In genomic region chr2:207330912-207331311, GRCh38 we compare ENCODE assay signal across 7 cellular contexts.
A peak's percentile ranks its signal among the peaks of the same experiment; 100 is the strongest.
DNase-seq lines count a peak whose midpoint lies in the region; ATAC-seq, FAIRE-seq and TF ChIP-seq lines count a peak whose summit lies in the region.

No MANE protein-coding gene starts in this region.

- H3K4me1 Mint-ChIP-seq in naive thymus-derived CD8-positive, alpha-beta T cell: peaks cover 4 to 18% (median 7%) of the 10 kb centered on the region in 4 donors

- H3K27ac ChIP-seq in adrenal gland (peak overlapping the region in 4 of 5 donors; percentile 44 to 81 (median 60)), psoas muscle (no peak overlapping the region)

- H3K4me1 ChIP-seq in adrenal gland (replicated peaks in 1 of 2): peaks cover 12 to 15% of the 10 kb centered on the region in 2 donors
- peaks cover 6% of the 10 kb centered on the region for H3K4me1 ChIP-seq in psoas muscle

- H3K4me3 Mint-ChIP-seq in naive thymus-derived CD8-positive, alpha-beta T cell: no peak overlapping the region

- no peaks in the 10 kb centered on the region for H3K36me3 ChIP-seq in adrenal gland (replicated peaks in 1 of 2)
- no peaks in the 10 kb centered on the region for H3K36me3 ChIP-seq in psoas muscle (ENCODE audit: insufficient read depth in 1 of 2, low read depth in 1 of 2)

- DNase-seq in H54 (ENCODE audit: insufficient read length, low spot score) (peak; percentile 26), NCI-H1436 (lab: John Stamatoyannopoulos, UW) (peak; percentile 64), adrenal gland (peak; percentile 76 to 93 (median 87)), psoas muscle (peak in 1 of 2 donors; percentile 33), putamen (ENCODE audit: low spot score) (no peak)
- no peak for DNase-seq in naive thymus-derived CD8-positive, alpha-beta T cell

- no peak for TF ChIP-seq CTCF in adrenal gland (IDR thresholded peaks at IDR 0.05)
- TF ChIP-seq CTCF in psoas muscle (IDR thresholded peaks at IDR 0.05): no peak

- no peak for TF ChIP-seq POLR2A in H54 (IDR thresholded peaks at IDR 0.05; ENCODE audit: low read depth, low read length)
- peak in 1 of 2 donors; percentile 8 for TF ChIP-seq POLR2A in adrenal gland (IDR thresholded peaks at IDR 0.05)

- no peaks in the 10 kb centered on the region for H3K36me3 Mint-ChIP-seq in naive thymus-derived CD8-positive, alpha-beta T cell

- no peaks in the 10 kb centered on the region for H3K27me3 ChIP-seq in adrenal gland
- no peaks in the 10 kb centered on the region for H3K27me3 ChIP-seq in psoas muscle (ENCODE audit: insufficient read depth in 3 of 3, low read length in 2 of 3)

- no peaks in the 10 kb centered on the region for H3K9me3 ChIP-seq in adrenal gland (replicated peaks in 1 of 3)
- H3K9me3 ChIP-seq in psoas muscle: no peaks in the 10 kb centered on the region

- POLR2A ChIA-PET in naive thymus-derived CD8-positive, alpha-beta T cell (lab: Charles Lee): no interaction called here

- H3K27me3 Mint-ChIP-seq in naive thymus-derived CD8-positive, alpha-beta T cell: no peaks in the 10 kb centered on the region

- peaks cover 0 to 2% (median 0%) of the 10 kb centered on the region in 9 donors for H3K9me3 Mint-ChIP-seq in naive thymus-derived CD8-positive, alpha-beta T cell

- ATAC-seq in GM18520 (IDR thresholded peaks at IDR 0.05; ENCODE audit: unreplicated experiment) (peak; percentile 44), psoas muscle (peak in 3 of 4 donors; percentile 57 to 70 (median 61))
- no peak for ATAC-seq in naive thymus-derived CD8-positive, alpha-beta T cell

- no peak overlapping the region for H3K27ac Mint-ChIP-seq in naive thymus-derived CD8-positive, alpha-beta T cell

- intact Hi-C loops in adrenal gland (cut with DNase I) (no loop called here), psoas muscle (cut with DNase I) (no loop called here)

- FAIRE-seq in H54 (lab: Jason Lieb, UNC): peak; percentile 97

- WGBS in adrenal gland, 4 donors: 41 to 53% (median 50%) methylated on average over 7 of the region's 7 CpGs
- 70 to 77% (median 73%) methylated on average over 7 of the region's 7 CpGs for WGBS in psoas muscle, 3 donors

- H3K4me3 ChIP-seq in adrenal gland (peak overlapping the region in 1 of 4 donors; percentile 8), psoas muscle (no peak overlapping the region)

Comparison
In these comparisons a context has a peak if more than half of its experiments do, and no peak if none do; other contexts are left out.
1. ATAC-seq: peak in GM18520 (single experiment) and psoas muscle (3 of 4); none in naive thymus-derived CD8-positive, alpha-beta T cell (0 of 2).
2. DNase-seq: peak in H54 (single experiment), NCI-H1436 (single experiment) and adrenal gland (7 of 7); none in putamen (single experiment) and naive thymus-derived CD8-positive, alpha-beta T cell (0 of 10).